Comparison of ENCODE assay signal across 9 cellular contexts in the genomic region with DNA sequence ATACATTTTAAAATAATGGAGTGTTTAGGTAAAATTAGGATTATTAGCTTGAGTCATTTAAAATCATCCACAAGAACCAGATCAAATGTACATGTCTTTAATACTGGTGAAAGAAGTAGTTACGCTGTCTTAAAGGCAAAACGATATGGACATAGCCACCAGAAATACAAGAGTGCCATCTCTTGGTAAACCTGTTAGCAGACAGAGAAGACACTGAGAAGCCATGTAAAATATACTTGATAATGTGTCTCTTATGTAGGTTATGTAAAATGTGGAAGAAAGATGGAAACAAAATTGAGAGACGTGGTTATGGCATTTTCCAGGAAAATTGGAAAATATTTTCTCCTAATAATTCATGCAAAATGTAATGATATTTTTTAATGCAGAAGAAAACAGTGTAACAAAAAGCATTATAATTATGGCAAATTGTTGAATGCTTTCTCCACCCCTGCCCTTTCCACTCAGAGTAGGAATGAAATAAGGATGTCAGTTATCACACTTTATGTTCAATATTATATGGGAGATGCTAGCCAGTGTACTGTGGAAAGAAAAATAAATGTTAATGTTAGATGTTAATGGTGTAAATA. TPM values are rescaled to one million over a fixed set of nuclear protein-coding genes. Genes with fewer than 3 reads are reported as not detected.
A peak's percentile ranks its signal among the peaks of the same experiment; 100 is the strongest.
DNase-seq lines count a peak whose midpoint lies in the region; ATAC-seq and TF ChIP-seq lines count a peak whose summit lies in the region.
"Had no signal": no experiment of that assay in that cellular context is flagged by ENCODE, and none has a peak within 500 bp of the region (broad histone marks: within the 10 kb centered on the region; RNA-seq: fewer than 3 reads in every experiment).

No MANE protein-coding gene starts in this region.

- DNase-seq in heart left ventricle = no peak
- no peak for DNase-seq in Right ventricle myocardium inferior (ENCODE audit: missing footprints)
- DNase-seq in NCI-H2081 (lab: John Stamatoyannopoulos, UW) = peak; percentile 1 to 44
- DNase-seq in activated CD8-positive, alpha-beta T cell treated with anti-CD3 and anti-CD28 coated beads, Interleukin-2, amount 10 ng/mL, durations not matched to agents 7 days and 5 days = no peak
- DNase-seq in mucosa of gallbladder (ENCODE audit: low spot score) = no peak
- DNase-seq in effector memory CD4-positive, alpha-beta T cell = no peak

- 30 to 41% (median 38%) methylated on average over 3 of the region's 3 CpGs for WGBS in heart left ventricle, 4 donors
- WGBS in liver = 12% methylated on average over 3 of the region's 3 CpGs

- peaks cover 0 to 3% (median 0%) of the 10 kb centered on the region in 12 donors for H3K4me1 ChIP-seq in heart left ventricle
- no peaks in the 10 kb centered on the region for H3K4me1 ChIP-seq in liver (ENCODE audit: control insufficient read depth in 4 of 4, insufficient read depth in 4 of 4, low read length in 3 of 4)
- H3K4me1 ChIP-seq in effector memory CD4-positive, alpha-beta T cell (ENCODE audit: control insufficient read depth, insufficient read depth, low read length, poor library complexity, severe bottlenecking) = peaks cover 6% of the 10 kb centered on the region

- TF ChIP-seq RAD21 in liver (IDR thresholded peaks at IDR 0.05) = peak; percentile 90 to 96

- H3K9me3 Mint-ChIP-seq in activated CD8-positive, alpha-beta T cell treated with anti-CD3 and anti-CD28 coated beads, Interleukin-2, amount 10 ng/mL, durations not matched to agents 7 days and 5 days (ENCODE audit: insufficient read depth) = no peaks in the 10 kb centered on the region

- H3K4me1 Mint-ChIP-seq in activated CD8-positive, alpha-beta T cell treated with anti-CD3 and anti-CD28 coated beads, Interleukin-2, amount 10 ng/mL, durations not matched to agents 7 days and 5 days (ENCODE audit: low read depth) = peaks cover 21% of the 10 kb centered on the region

- no peak overlapping the region for H3K4me3 ChIP-seq in heart left ventricle
- no peak overlapping the region for H3K4me3 ChIP-seq in liver (ENCODE audit: low read depth in 1 of 3, low read length in 3 of 3)
- no peak overlapping the region for H3K4me3 ChIP-seq in effector memory CD4-positive, alpha-beta T cell (ENCODE audit: insufficient read depth, low read depth, low read length, poor library complexity, severe bottlenecking)

- H3K9ac ChIP-seq in liver (ENCODE audit: low read depth in 1 of 2, low read length in 2 of 2) = no peak overlapping the region

- peaks cover 9% of the 10 kb centered on the region for H3K27me3 Mint-ChIP-seq in activated CD8-positive, alpha-beta T cell treated with anti-CD3 and anti-CD28 coated beads, Interleukin-2, amount 10 ng/mL, durations not matched to agents 7 days and 5 days (ENCODE audit: low read depth)

- no peaks in the 10 kb centered on the region for H3K9me3 ChIP-seq in heart left ventricle
- no peaks in the 10 kb centered on the region for H3K9me3 ChIP-seq in liver (ENCODE audit: control insufficient read depth in 4 of 4, low read length in 3 of 4)
- no peaks in the 10 kb centered on the region for H3K9me3 ChIP-seq in effector memory CD4-positive, alpha-beta T cell (ENCODE audit: control insufficient read depth, low read length)

- TF ChIP-seq CTCF in heart left ventricle (IDR thresholded peaks at IDR 0.05) (peak in 11 of 12 donors; percentile 7 to 63 (median 40)), liver (IDR thresholded peaks at IDR 0.05; ENCODE audit: low read depth, low read length, missing input control) (peak; percentile 61)

- H3K36me3 ChIP-seq in heart left ventricle (no peaks in the 10 kb centered on the region), liver (ENCODE audit: control insufficient read depth in 4 of 4, insufficient read depth in 3 of 4, low read depth in 1 of 4, low read length in 3 of 4) (no peaks in the 10 kb centered on the region)
- H3K36me3 ChIP-seq in effector memory CD4-positive, alpha-beta T cell (ENCODE audit: control insufficient read depth, insufficient read depth, low read length) = no peaks in the 10 kb centered on the region

- no peak overlapping the region for H3K27ac ChIP-seq in heart left ventricle
- no peak overlapping the region for H3K27ac ChIP-seq in liver (ENCODE audit: low read depth in 1 of 2, low read length in 2 of 2)
- no peak overlapping the region for H3K27ac ChIP-seq in effector memory CD4-positive, alpha-beta T cell (ENCODE audit: insufficient read depth, low read length, poor library complexity, severe bottlenecking)

- ATAC-seq in heart left ventricle (peak in 1 of 4 donors; percentile 59), Right ventricle myocardium inferior (no peak), GM21390 (IDR thresholded peaks at IDR 0.05; ENCODE audit: unreplicated experiment) (no peak)
- ATAC-seq in activated CD8-positive, alpha-beta T cell treated with anti-CD3 and anti-CD28 coated beads, Interleukin-2, amount 10 ng/mL, durations not matched to agents 7 days and 5 days = peak; percentile 68

- POLR2A ChIA-PET in activated CD8-positive, alpha-beta T cell treated with anti-CD3 and anti-CD28 coated beads, Interleukin-2, amount 10 ng/mL, durations not matched to agents 7 days and 5 days (lab: Charles Lee) = no interaction called here

- CTCF ChIA-PET in activated CD8-positive, alpha-beta T cell treated with anti-CD3 and anti-CD28 coated beads, Interleukin-2, amount 10 ng/mL, durations not matched to agents 7 days and 5 days (lab: Charles Lee) = interaction anchor here (1.0 to 3.5 kb wide), 7 partner anchors 17 to 453 kb away, joined by 3 to 18 read pairs (median 4); no protein-coding TSS in a partner anchor

- H3K4me3 Mint-ChIP-seq in activated CD8-positive, alpha-beta T cell treated with anti-CD3 and anti-CD28 coated beads, Interleukin-2, amount 10 ng/mL, durations not matched to agents 7 days and 5 days = no peak overlapping the region

- H3K27me3 ChIP-seq in heart left ventricle (no peaks in the 10 kb centered on the region), liver (ENCODE audit: control insufficient read depth in 4 of 4, insufficient read depth in 4 of 4, low read length in 3 of 4) (no peaks in the 10 kb centered on the region)
- no peaks in the 10 kb centered on the region for H3K27me3 ChIP-seq in effector memory CD4-positive, alpha-beta T cell (replicated peaks; ENCODE audit: control insufficient read depth, insufficient read depth, low read length, poor library complexity, severe bottlenecking)

- H3K36me3 Mint-ChIP-seq in activated CD8-positive, alpha-beta T cell treated with anti-CD3 and anti-CD28 coated beads, Interleukin-2, amount 10 ng/mL, durations not matched to agents 7 days and 5 days (ENCODE audit: low read depth) = peaks cover 4% of the 10 kb centered on the region

- no peak overlapping the region for H3K27ac Mint-ChIP-seq in activated CD8-positive, alpha-beta T cell treated with anti-CD3 and anti-CD28 coated beads, Interleukin-2, amount 10 ng/mL, durations not matched to agents 7 days and 5 days

- intact Hi-C loops in heart left ventricle (cut with DNase I) (loop anchor here in 3 of 10 donors (5.0 kb wide), 2 partner anchors 155 to 675 kb away; no protein-coding TSS in a partner anchor), Right ventricle myocardium inferior (cut with DNase I) (no loop called here)

- no peak for TF ChIP-seq POLR2A in heart left ventricle (IDR thresholded peaks at IDR 0.05)

TF ChIP-seq in liver, 16 proteins besides CTCF, POLR2A, EP300 and RAD21:
- TF ChIP-seq YY1 (IDR thresholded peaks at IDR 0.05) (peak; percentile 16), HNF4A (conservative IDR thresholded peaks at IDR 0.05) (peak in 1 of 2 donors; percentile 40), EGR1 (IDR thresholded peaks at IDR 0.05; ENCODE audit: low read depth in 2 of 2) (no peak), FOXA2 (IDR thresholded peaks at IDR 0.05) (no peak), HNF4G (IDR thresholded peaks at IDR 0.05) (no peak), RXRA (IDR thresholded peaks at IDR 0.05) (peak in 1 of 2 donors; percentile 8)
- TF ChIP-seq, protein P1, sequence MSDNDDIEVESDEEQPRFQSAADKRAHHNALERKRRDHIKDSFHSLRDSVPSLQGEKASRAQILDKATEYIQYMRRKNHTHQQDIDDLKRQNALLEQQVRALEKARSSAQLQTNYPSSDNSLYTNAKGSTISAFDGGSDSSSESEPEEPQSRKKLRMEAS (IDR thresholded peaks at IDR 0.05) = no peak

RNA-seq across cellular contexts. Expression of gene SLC17A2, which starts 12.2 kb away (rescaled TPM):
- not detected for total RNA-seq in heart left ventricle
- not detected for polyA plus RNA-seq in heart left ventricle
- total RNA-seq in Right ventricle myocardium inferior = not detected
- total RNA-seq in activated CD8-positive, alpha-beta T cell treated with anti-CD3 and anti-CD28 coated beads, Interleukin-2, amount 10 ng/mL, durations not matched to agents 7 days and 5 days = not detected
- 10 to 100 TPM; 43.3 to 88.1 TPM for total RNA-seq in liver
- polyA plus RNA-seq in liver = 10 to 100 TPM; 26.2 to 32.3 TPM
- total RNA-seq in mucosa of gallbladder = not detected
- polyA plus RNA-seq: adipose tissue had no signal

RNA-seq across cellular contexts. Expression of gene TRIM38, which starts 19.9 kb away (rescaled TPM):
- 1 to 10 TPM; 1.9 to 8.4 (median 2.6) TPM for total RNA-seq in heart left ventricle
- polyA plus RNA-seq in heart left ventricle = 1 to 10 TPM; 1.5 to 1.9 TPM
- total RNA-seq in Right ventricle myocardium inferior = 2.7 TPM
- 10 to 100 TPM; 19.1 to 19.5 TPM for total RNA-seq in activated CD8-positive, alpha-beta T cell treated with anti-CD3 and anti-CD28 coated beads, Interleukin-2, amount 10 ng/mL, durations not matched to agents 7 days and 5 days
- 1 to 10 TPM; 2.9 to 3.9 TPM for total RNA-seq in liver
- polyA plus RNA-seq in liver = 1 to 10 TPM; 1.5 to 2.8 TPM
- total RNA-seq in mucosa of gallbladder = 12.4 TPM

Comparison
In these comparisons a context has a peak if more than half of its experiments do, and no peak if none do; other contexts are left out.
1. DNase-seq: peak in NCI-H2081 (2 of 2); none in heart left ventricle (0 of 5), Right ventricle myocardium inferior (single experiment), activated CD8-positive, alpha-beta T cell treated with anti-CD3 and anti-CD28 coated beads, Interleukin-2, amount 10 ng/mL, durations not matched to agents 7 days and 5 days (single experiment), mucosa of gallbladder (single experiment) and effector memory CD4-positive, alpha-beta T cell (0 of 3).
2. RNA of gene SLC17A2, which starts 12.2 kb away (total RNA-seq): 43.3 to 88.1 TPM in liver; not detected in heart left ventricle, not detected in Right ventricle myocardium inferior (single experiment), not detected in activated CD8-positive, alpha-beta T cell treated with anti-CD3 and anti-CD28 coated beads, Interleukin-2, amount 10 ng/mL, durations not matched to agents 7 days and 5 days and not detected in mucosa of gallbladder (single experiment); every median in the first group is over 10 times any median in the second.